Comparison of ENCODE assay signal across 11 cellular contexts in the genomic region with DNA sequence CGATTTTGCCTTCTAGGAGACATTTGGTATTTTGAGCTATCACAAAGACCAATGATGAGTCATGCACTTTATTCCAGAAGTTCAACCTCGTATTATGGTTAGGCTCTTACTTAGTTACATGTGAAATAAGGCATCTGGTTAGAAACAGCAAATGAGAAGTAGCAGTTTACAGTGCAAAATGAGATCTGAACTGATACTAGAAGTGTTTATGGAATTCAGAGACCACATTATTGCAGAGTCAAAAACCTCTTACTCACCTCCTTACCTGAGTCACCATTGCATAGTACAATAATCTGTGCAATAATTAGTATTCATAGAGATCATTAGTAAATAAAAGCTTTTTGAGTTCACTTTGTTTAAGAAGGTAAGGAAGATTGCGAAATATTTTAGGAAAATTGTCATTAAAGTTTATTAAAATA. TPM values are rescaled to one million over a fixed set of nuclear protein-coding genes. Genes with fewer than 3 reads are reported as not detected.
DNase-seq lines count a peak whose midpoint lies in the region; ATAC-seq and TF ChIP-seq lines count a peak whose summit lies in the region.
"Had no signal": no experiment of that assay in that cellular context is flagged by ENCODE, and none has a peak within 500 bp of the region (broad histone marks: within the 10 kb centered on the region; RNA-seq: fewer than 3 reads in every experiment).

No MANE protein-coding gene starts in this region.

- peak overlapping the region; percentile 16 to 57 for H3K27ac Mint-ChIP-seq in natural killer cell
- no peak overlapping the region for H3K27ac Mint-ChIP-seq in natural killer cell treated with Interleukin-12 subunit alpha and Interleukin-12 subunit beta and Interleukin-15 and Interleukin-18, amount 100 ng/mL, for 72 hours

- TF ChIP-seq CTCF in natural killer cell (IDR thresholded peaks at IDR 0.05): no peak
- TF ChIP-seq CTCF in fibroblast of pulmonary artery (IDR thresholded peaks at IDR 0.05; ENCODE audit: low read length, missing control alignments): no peak
- TF ChIP-seq CTCF in GM10248 (IDR thresholded peaks at IDR 0.05; ENCODE audit: control extremely low read depth, extremely low read depth, low read depth, missing control alignments): no peak

- no peak overlapping the region for H3K4me3 ChIP-seq in fibroblast of pulmonary artery (replicated peaks; ENCODE audit: low read depth, low read length)

- no peak overlapping the region for H3K4me3 Mint-ChIP-seq in natural killer cell
- H3K4me3 Mint-ChIP-seq in natural killer cell treated with Interleukin-12 subunit alpha and Interleukin-12 subunit beta and Interleukin-15 and Interleukin-18, amount 100 ng/mL, for 72 hours: no peak overlapping the region

- POLR2A ChIA-PET in GM10248 (lab: Yijun Ruan, JAX): no interaction called here

- CTCF ChIA-PET in GM10248 (lab: Yijun Ruan, JAX): interaction anchor here (1.4 kb wide), 1 partner anchor 39 kb away, joined by 5 read pairs; a partner anchor contains a TSS

- peaks cover 41 to 43% of the 10 kb centered on the region in 2 donors for H3K4me1 Mint-ChIP-seq in natural killer cell
- H3K4me1 Mint-ChIP-seq in natural killer cell treated with Interleukin-12 subunit alpha and Interleukin-12 subunit beta and Interleukin-15 and Interleukin-18, amount 100 ng/mL, for 72 hours (ENCODE audit: low read depth in 2 of 2): peaks cover 29 to 32% of the 10 kb centered on the region in 2 donors

- H3K36me3 Mint-ChIP-seq in natural killer cell: no peaks in the 10 kb centered on the region
- H3K36me3 Mint-ChIP-seq in natural killer cell treated with Interleukin-12 subunit alpha and Interleukin-12 subunit beta and Interleukin-15 and Interleukin-18, amount 100 ng/mL, for 72 hours: peaks cover 5% of the 10 kb centered on the region

- no peak for DNase-seq in natural killer cell
- no peak for DNase-seq in natural killer cell treated with Interleukin-12 subunit alpha and Interleukin-12 subunit beta and Interleukin-15 and Interleukin-18, amount 100 ng/mL, for 72 hours (ENCODE audit: low spot score)
- DNase-seq in RKO (ENCODE audit: low spot score): peak; percentile 28
- DNase-seq in fibroblast of pulmonary artery (ENCODE audit: low read depth): peak; percentile 71
- no peak for DNase-seq in NCI-H82 treated with DMSO at 0.1 percent for 48 hours (lab: John Stamatoyannopoulos, UW; ENCODE audit: unreplicated experiment)
- no peak for DNase-seq in activated gamma-delta T cell treated with Interleukin-2 at 50 U/mL for 16 hours
- DNase-seq in GM10248 (ENCODE audit: extremely low spot score): no peak
- DNase-seq: anterior cingulate cortex, NCI-H2107, right cardiac atrium had no signal

- no peaks in the 10 kb centered on the region for H3K9me3 Mint-ChIP-seq in natural killer cell
- H3K9me3 Mint-ChIP-seq in natural killer cell treated with Interleukin-12 subunit alpha and Interleukin-12 subunit beta and Interleukin-15 and Interleukin-18, amount 100 ng/mL, for 72 hours: no peaks in the 10 kb centered on the region

- intact Hi-C loops in natural killer cell (cut with micrococcal nuclease): no loop called here

- H3K27me3 Mint-ChIP-seq in natural killer cell (ENCODE audit: low read depth in 2 of 2): no peaks in the 10 kb centered on the region
- no peaks in the 10 kb centered on the region for H3K27me3 Mint-ChIP-seq in natural killer cell treated with Interleukin-12 subunit alpha and Interleukin-12 subunit beta and Interleukin-15 and Interleukin-18, amount 100 ng/mL, for 72 hours

- no peak for ATAC-seq in natural killer cell
- ATAC-seq in natural killer cell treated with Interleukin-12 subunit alpha and Interleukin-12 subunit beta and Interleukin-15 and Interleukin-18, amount 100 ng/mL, for 72 hours: no peak
- ATAC-seq in GM21529 (IDR thresholded peaks at IDR 0.05; ENCODE audit: unreplicated experiment): no peak

RNA-seq across cellular contexts. Expression of a gene that starts 38.7 kb away (rescaled TPM):
- 10 to 100 TPM; 38.6 to 43.9 (median 40.7) TPM for total RNA-seq in natural killer cell
- 10 to 100 TPM; 29.5 to 29.9 TPM for total RNA-seq in natural killer cell treated with Interleukin-12 subunit alpha and Interleukin-12 subunit beta and Interleukin-15 and Interleukin-18, amount 100 ng/mL, for 72 hours

Comparison
In these comparisons a context has a peak if more than half of its experiments do, and no peak if none do; other contexts are left out.
1. H3K27ac Mint-ChIP-seq: peak in natural killer cell (2 of 2); none in natural killer cell treated with Interleukin-12 subunit alpha and Interleukin-12 subunit beta and Interleukin-15 and Interleukin-18, amount 100 ng/mL, for 72 hours (0 of 2).
2. DNase-seq: peak in RKO (single experiment) and fibroblast of pulmonary artery (single experiment); none in natural killer cell (single experiment), natural killer cell treated with Interleukin-12 subunit alpha and Interleukin-12 subunit beta and Interleukin-15 and Interleukin-18, amount 100 ng/mL, for 72 hours (single experiment), NCI-H82 treated with DMSO at 0.1 percent for 48 hours (single experiment), activated gamma-delta T cell treated with Interleukin-2 at 50 U/mL for 16 hours (single experiment) and GM10248 (single experiment).